Comparison of ENCODE assay signal across 1 cellular context in genomic region chrX:104567506-104567905, GRCh38.
TF ChIP-seq lines count a peak whose summit lies in the region.

No MANE protein-coding gene starts in this region.

TF ChIP-seq in GM23338, 12 proteins besides CTCF, POLR2A, EP300 and RAD21 (continued from another document):
- TF ChIP-seq, protein P1, sequence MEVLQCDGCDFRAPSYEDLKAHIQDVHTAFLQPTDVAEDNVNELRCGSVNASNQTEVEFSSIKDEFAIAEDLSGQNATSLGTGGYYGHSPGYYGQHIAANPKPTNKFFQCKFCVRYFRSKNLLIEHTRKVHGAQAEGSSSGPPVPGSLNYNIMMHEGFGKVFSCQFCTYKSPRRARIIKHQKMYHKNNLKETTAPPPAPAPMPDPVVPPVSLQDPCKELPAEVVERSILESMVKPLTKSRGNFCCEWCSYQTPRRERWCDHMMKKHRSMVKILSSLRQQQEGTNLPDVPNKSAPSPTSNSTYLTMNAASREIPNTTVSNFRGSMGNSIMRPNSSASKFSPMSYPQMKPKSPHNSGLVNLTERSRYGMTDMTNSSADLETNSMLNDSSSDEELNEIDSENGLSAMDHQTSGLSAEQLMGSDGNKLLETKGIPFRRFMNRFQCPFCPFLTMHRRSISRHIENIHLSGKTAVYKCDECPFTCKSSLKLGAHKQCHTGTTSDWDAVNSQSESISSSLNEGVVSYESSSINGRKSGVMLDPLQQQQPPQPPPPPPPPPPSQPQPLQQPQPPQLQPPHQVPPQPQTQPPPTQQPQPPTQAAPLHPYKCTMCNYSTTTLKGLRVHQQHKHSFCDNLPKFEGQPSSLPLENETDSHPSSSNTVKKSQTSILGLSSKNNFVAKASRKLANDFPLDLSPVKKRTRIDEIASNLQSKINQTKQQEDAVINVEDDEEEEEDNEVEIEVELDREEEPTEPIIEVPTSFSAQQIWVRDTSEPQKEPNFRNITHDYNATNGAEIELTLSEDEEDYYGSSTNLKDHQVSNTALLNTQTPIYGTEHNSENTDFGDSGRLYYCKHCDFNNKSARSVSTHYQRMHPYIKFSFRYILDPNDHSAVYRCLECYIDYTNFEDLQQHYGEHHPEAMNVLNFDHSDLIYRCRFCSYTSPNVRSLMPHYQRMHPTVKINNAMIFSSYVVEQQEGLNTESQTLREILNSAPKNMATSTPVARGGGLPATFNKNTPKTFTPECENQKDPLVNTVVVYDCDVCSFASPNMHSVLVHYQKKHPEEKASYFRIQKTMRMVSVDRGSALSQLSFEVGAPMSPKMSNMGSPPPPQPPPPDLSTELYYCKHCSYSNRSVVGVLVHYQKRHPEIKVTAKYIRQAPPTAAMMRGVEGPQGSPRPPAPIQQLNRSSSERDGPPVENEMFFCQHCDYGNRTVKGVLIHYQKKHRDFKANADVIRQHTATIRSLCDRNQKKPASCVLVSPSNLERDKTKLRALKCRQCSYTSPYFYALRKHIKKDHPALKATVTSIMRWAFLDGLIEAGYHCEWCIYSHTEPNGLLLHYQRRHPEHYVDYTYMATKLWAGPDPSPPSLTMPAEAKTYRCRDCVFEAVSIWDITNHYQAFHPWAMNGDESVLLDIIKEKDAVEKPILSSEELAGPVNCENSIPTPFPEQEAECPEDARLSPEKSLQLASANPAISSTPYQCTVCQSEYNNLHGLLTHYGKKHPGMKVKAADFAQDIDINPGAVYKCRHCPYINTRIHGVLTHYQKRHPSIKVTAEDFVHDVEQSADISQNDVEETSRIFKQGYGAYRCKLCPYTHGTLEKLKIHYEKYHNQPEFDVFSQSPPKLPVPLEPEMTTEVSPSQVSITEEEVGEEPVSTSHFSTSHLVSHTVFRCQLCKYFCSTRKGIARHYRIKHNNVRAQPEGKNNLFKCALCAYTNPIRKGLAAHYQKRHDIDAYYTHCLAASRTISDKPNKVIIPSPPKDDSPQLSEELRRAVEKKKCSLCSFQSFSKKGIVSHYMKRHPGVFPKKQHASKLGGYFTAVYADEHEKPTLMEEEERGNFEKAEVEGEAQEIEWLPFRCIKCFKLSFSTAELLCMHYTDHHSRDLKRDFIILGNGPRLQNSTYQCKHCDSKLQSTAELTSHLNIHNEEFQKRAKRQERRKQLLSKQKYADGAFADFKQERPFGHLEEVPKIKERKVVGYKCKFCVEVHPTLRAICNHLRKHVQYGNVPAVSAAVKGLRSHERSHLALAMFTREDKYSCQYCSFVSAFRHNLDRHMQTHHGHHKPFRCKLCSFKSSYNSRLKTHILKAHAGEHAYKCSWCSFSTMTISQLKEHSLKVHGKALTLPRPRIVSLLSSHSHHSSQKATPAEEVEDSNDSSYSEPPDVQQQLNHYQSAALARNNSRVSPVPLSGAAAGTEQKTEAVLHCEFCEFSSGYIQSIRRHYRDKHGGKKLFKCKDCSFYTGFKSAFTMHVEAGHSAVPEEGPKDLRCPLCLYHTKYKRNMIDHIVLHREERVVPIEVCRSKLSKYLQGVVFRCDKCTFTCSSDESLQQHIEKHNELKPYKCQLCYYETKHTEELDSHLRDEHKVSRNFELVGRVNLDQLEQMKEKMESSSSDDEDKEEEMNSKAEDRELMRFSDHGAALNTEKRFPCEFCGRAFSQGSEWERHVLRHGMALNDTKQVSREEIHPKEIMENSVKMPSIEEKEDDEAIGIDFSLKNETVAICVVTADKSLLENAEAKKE (CRISPR knock-in tag; IDR thresholded peaks at IDR 0.05) = no peak
